23 cellular contexts compared by ENCODE assay signal in genomic region chr6:150247803-150248202, GRCh38.
"Had no signal": no experiment of that assay in that cellular context is flagged by ENCODE, and none has a peak within 500 bp of the region (broad histone marks: within the 10 kb centered on the region; RNA-seq: fewer than 3 reads in every experiment).

No MANE protein-coding gene starts in this region.

- H3K27me3 ChIP-seq: colonic mucosa, esophagus squamous epithelium, gastrocnemius medialis, heart right ventricle, left lung had no signal

- H3K36me3 ChIP-seq: colonic mucosa, esophagus squamous epithelium, gastrocnemius medialis, heart right ventricle, left lung, lower lobe of right lung had no signal

- H3K4me3 ChIP-seq: colonic mucosa, esophagus squamous epithelium, gastrocnemius medialis, heart right ventricle, left lung, lower lobe of right lung, mucosa of descending colon had no signal

- DNase-seq: colonic mucosa; cortex of kidney; effector CD8-positive, alpha-beta T cell; effector memory CD8-positive, alpha-beta T cell; endodermal cell; erythroblast; esophagus squamous epithelium; foreskin fibroblast; foreskin melanocyte; gastrocnemius medialis; glutamatergic neuron; head of caudate nucleus; heart right ventricle; hippocampal formation; left cardiac atrium; left lung; left ventricle myocardium superior; lower lobe of right lung; mesenchymal stem cell; mucosa of descending colon; naive B cell had no signal

- ATAC-seq: effector memory CD8-positive, alpha-beta T cell; esophagus mucosa; gastrocnemius medialis; heart right ventricle; left cardiac atrium; left lung; left ventricle myocardium superior; lower lobe of right lung; mucosa of descending colon had no signal

- H3K9me3 ChIP-seq: colonic mucosa, gastrocnemius medialis, left lung had no signal

- H3K27ac ChIP-seq: colonic mucosa, epithelial cell of prostate, esophagus squamous epithelium, gastrocnemius medialis, heart right ventricle, left lung, lower lobe of right lung had no signal

- H3K4me1 ChIP-seq: colonic mucosa, left lung, lower lobe of right lung had no signal
